12 cellular contexts compared by ENCODE assay signal in genomic region chr6:161434921-161435411, GRCh38.
DNase-seq lines count a peak whose midpoint lies in the region; ATAC-seq and TF ChIP-seq lines count a peak whose summit lies in the region.
"Had no signal": no experiment of that assay in that cellular context is flagged by ENCODE, and none has a peak within 500 bp of the region (broad histone marks: within the 10 kb centered on the region; RNA-seq: fewer than 3 reads in every experiment).

No MANE protein-coding gene starts in this region.

- intact Hi-C loops in heart right ventricle (cut with DNase I): loop anchor here in 2 of 10 donors (5.0 kb wide), 2 partner anchors 47 to 57 kb away; no protein-coding TSS in a partner anchor

- no peak for TF ChIP-seq CTCF in heart right ventricle (IDR thresholded peaks at IDR 0.05)

- DNase-seq in EH (ENCODE audit: low read depth): peak; percentile 95
- DNase-seq in amniotic epithelial cell (ENCODE audit: low read depth): peak; percentile 10
- peak in 1 of 2 donors; percentile 51 for DNase-seq in heart right ventricle
- DNase-seq in renal cortical epithelial cell (ENCODE audit: low read depth): peak; percentile 99
- DNase-seq in NCI-H2107 treated with DMSO at 0.1 percent for 48 hours (lab: John Stamatoyannopoulos, UW; ENCODE audit: unreplicated experiment): no peak
- DNase-seq in NCI-H2171 (lab: John Stamatoyannopoulos, UW): no peak
- DNase-seq in effector CD4-positive, alpha-beta T cell: no peak
- DNase-seq in GOT3 (lab: John Stamatoyannopoulos, UW): no peak
- DNase-seq: NCI-H1417 treated with DMSO at 0.1 percent for 48 hours had no signal

- H3K27ac ChIP-seq in heart right ventricle: peak overlapping the region; percentile 23 to 88 (median 74)
- H3K27ac ChIP-seq: spleen, vagina, VCaP had no signal

- no peaks in the 10 kb centered on the region for H3K9me3 ChIP-seq in heart right ventricle
- H3K9me3 ChIP-seq: spleen, vagina had no signal

- H3K36me3 ChIP-seq in heart right ventricle: no peaks in the 10 kb centered on the region
- H3K36me3 ChIP-seq: spleen, vagina had no signal

- peak overlapping the region in 5 of 10 donors; percentile 2 to 31 (median 14) for H3K4me3 ChIP-seq in heart right ventricle
- H3K4me3 ChIP-seq: spleen, vagina had no signal

- 6 to 9% methylated on average over 6 of the region's 6 CpGs for WGBS in heart right ventricle, 2 donors

- H3K4me1 ChIP-seq in heart right ventricle: peaks cover 2 to 44% (median 19%) of the 10 kb centered on the region in 9 donors

- H3K27me3 ChIP-seq in heart right ventricle: no peaks in the 10 kb centered on the region
- H3K27me3 ChIP-seq: spleen, vagina had no signal

- ATAC-seq in heart right ventricle: peak; percentile 71 to 84 (median 82)

Comparison
In these comparisons a context has a peak if more than half of its experiments do, and no peak if none do; other contexts are left out.
1. DNase-seq: peak in EH (single experiment), amniotic epithelial cell (single experiment) and renal cortical epithelial cell (single experiment); none in NCI-H2107 treated with DMSO at 0.1 percent for 48 hours (single experiment), NCI-H2171 (single experiment), effector CD4-positive, alpha-beta T cell (single experiment) and GOT3 (single experiment).